ENCODE assay signal across 28 cellular contexts in genomic region chr18:68035709-68036522, GRCh38.
A peak's percentile ranks its signal among the peaks of the same experiment; 100 is the strongest.
DNase-seq lines count a peak whose midpoint lies in the region; ATAC-seq and TF ChIP-seq lines count a peak whose summit lies in the region.
"Had no signal": no experiment of that assay in that cellular context is flagged by ENCODE, and none has a peak within 500 bp of the region (broad histone marks: within the 10 kb centered on the region; RNA-seq: fewer than 3 reads in every experiment).

No MANE protein-coding gene starts in this region.

- no peaks in the 10 kb centered on the region for H3K36me3 ChIP-seq in mucosa of descending colon (ENCODE audit: low read depth)
- H3K36me3 ChIP-seq: adrenal gland, esophagus squamous epithelium, HAP-1, lower lobe of right lung, SJSA1, suprapubic skin, upper lobe of left lung had no signal

- intact Hi-C loops in mucosa of descending colon (cut with DNase I, micrococcal nuclease): no loop called here

- no peaks in the 10 kb centered on the region for H3K4me1 ChIP-seq in mucosa of descending colon (ENCODE audit: low read depth)
- H3K4me1 ChIP-seq: adrenal gland, esophagus squamous epithelium, HAP-1, lower lobe of right lung, SJSA1, suprapubic skin, upper lobe of left lung had no signal

- peak; percentile 27 for ATAC-seq in mucosa of descending colon
- ATAC-seq in GM19351 (IDR thresholded peaks at IDR 0.05; ENCODE audit: unreplicated experiment): no peak
- ATAC-seq: activated CD4-positive, alpha-beta T cell treated with anti-CD3 and anti-CD28 coated beads for 36 hours; activated CD8-positive, alpha-beta T cell treated with anti-CD3 and anti-CD28 coated beads for 36 hours; lower lobe of right lung; natural killer cell had no signal

- TF ChIP-seq CTCF in fibroblast of pulmonary artery (IDR thresholded peaks at IDR 0.05; ENCODE audit: low read length, missing control alignments): no peak
- no peak for TF ChIP-seq CTCF in mucosa of descending colon (IDR thresholded peaks at IDR 0.05)
- TF ChIP-seq CTCF in GM10248 (IDR thresholded peaks at IDR 0.05; ENCODE audit: control extremely low read depth, extremely low read depth, low read depth, missing control alignments): no peak

- CTCF ChIA-PET in GM10248 (lab: Yijun Ruan, JAX): no interaction called here

- POLR2A ChIA-PET in GM10248 (lab: Yijun Ruan, JAX): no interaction called here

- H3K9me3 ChIP-seq in mucosa of descending colon: no peaks in the 10 kb centered on the region
- H3K9me3 ChIP-seq: adrenal gland, esophagus squamous epithelium, HAP-1, lower lobe of right lung, SJSA1, suprapubic skin, upper lobe of left lung had no signal

- H3K4me3 ChIP-seq in fibroblast of pulmonary artery (replicated peaks; ENCODE audit: low read depth, low read length): no peak overlapping the region
- H3K4me3 ChIP-seq in mucosa of descending colon: no peak overlapping the region
- H3K4me3 ChIP-seq: adrenal gland, dorsolateral prefrontal cortex, esophagus squamous epithelium, HAP-1, lower lobe of right lung, SJSA1, suprapubic skin, upper lobe of left lung had no signal

- DNase-seq in EH (ENCODE audit: low read depth): peak; percentile 48
- peak; percentile 16 for DNase-seq in OCI-M1 (lab: John Stamatoyannopoulos, UW)
- peak; percentile 31 for DNase-seq in fibroblast of pulmonary artery (ENCODE audit: low read depth)
- peak in 2 of 3 donors; percentile 16 to 25 for DNase-seq in mucosa of descending colon
- DNase-seq in superior temporal gyrus (ENCODE audit: extremely low spot score): no peak
- DNase-seq in GM10248 (ENCODE audit: extremely low spot score): no peak
- DNase-seq: activated CD4-positive, alpha-beta T cell treated with anti-CD3 and anti-CD28 coated beads for 36 hours; activated CD8-positive, alpha-beta memory T cell treated with anti-CD3 and anti-CD28 coated beads, Interleukin-2, amount 50 U/mL, for 48 hours; activated CD8-positive, alpha-beta T cell treated with anti-CD3 and anti-CD28 coated beads for 36 hours; activated naive CD4-positive, alpha-beta T cell treated with anti-CD3 and anti-CD28 coated beads for 36 hours; adrenal gland; CD4-positive, alpha-beta memory T cell; dorsolateral prefrontal cortex; esophagus squamous epithelium; head of caudate nucleus; kidney; lower lobe of right lung; natural killer cell; NCI-H146; NCI-H226; NCI-H69; stimulated activated naive CD4-positive, alpha-beta T cell; T1000; upper lobe of left lung had no signal

Comparison
In these comparisons a context has a peak if more than half of its experiments do, and no peak if none do; other contexts are left out.
1. DNase-seq: peak in EH (single experiment), OCI-M1 (single experiment), fibroblast of pulmonary artery (single experiment) and mucosa of descending colon (2 of 3); none in superior temporal gyrus (single experiment) and GM10248 (single experiment).